In genomic region chr5:153088538-153088937, GRCh38 we compare ENCODE assay signal across 29 cellular contexts.
"Had no signal": no experiment of that assay in that cellular context is flagged by ENCODE, and none has a peak within 500 bp of the region (broad histone marks: within the 10 kb centered on the region; RNA-seq: fewer than 3 reads in every experiment).

No MANE protein-coding gene starts in this region.

- H3K36me3 Mint-ChIP-seq: activated naive CD4-positive, alpha-beta T cell treated with anti-CD3 and anti-CD28 coated beads, Interleukin-2, amount 50 U/mL, for 24 hours; WTC11 had no signal

- H3K4me1 Mint-ChIP-seq: activated naive CD4-positive, alpha-beta T cell treated with anti-CD3 and anti-CD28 coated beads, Interleukin-2, amount 50 U/mL, for 24 hours; T-helper 17 cell had no signal

- H3K36me3 ChIP-seq: breast epithelium, MG63, Peyer's patch had no signal

- H3K27ac ChIP-seq: breast epithelium, Peyer's patch had no signal

- H3K4me3 Mint-ChIP-seq: activated CD8-positive, alpha-beta T cell treated with anti-CD3 and anti-CD28 coated beads, Interleukin-2, amount 10 ng/mL, durations not matched to agents 7 days and 5 days; activated naive CD4-positive, alpha-beta T cell treated with anti-CD3 and anti-CD28 coated beads, Interleukin-2, amount 50 U/mL, for 24 hours; activated T-helper 1 cell treated with anti-CD3 and anti-CD28 coated beads, Interleukin-12 subunit alpha, Interleukin-12 subunit beta, Interleukin-2, Interleukin-4 antibody, amounts not matched to agents 30 ng/mL and 10 ng/mL and 1 ng/mL, durations not matched to agents 14 hours and 24 hours and 36 hours; T-helper 17 cell; WTC11 had no signal

- H3K9me3 Mint-ChIP-seq: activated T-helper 1 cell treated with anti-CD3 and anti-CD28 coated beads, Interleukin-12 subunit alpha, Interleukin-12 subunit beta, Interleukin-2, Interleukin-4 antibody, amounts not matched to agents 30 ng/mL and 10 ng/mL and 1 ng/mL, durations not matched to agents 14 hours and 24 hours and 36 hours; WTC11 had no signal

- H3K27ac Mint-ChIP-seq: activated CD8-positive, alpha-beta T cell treated with anti-CD3 and anti-CD28 coated beads, Interleukin-2, amount 10 ng/mL, durations not matched to agents 7 days and 5 days; activated naive CD4-positive, alpha-beta T cell treated with anti-CD3 and anti-CD28 coated beads, Interleukin-2, amount 50 U/mL, for 24 hours; activated T-helper 1 cell treated with anti-CD3 and anti-CD28 coated beads, Interleukin-12 subunit alpha, Interleukin-12 subunit beta, Interleukin-2, Interleukin-4 antibody, amounts not matched to agents 30 ng/mL and 10 ng/mL and 1 ng/mL, durations not matched to agents 14 hours and 24 hours and 36 hours; T-helper 17 cell; WTC11 had no signal

- DNase-seq: activated CD4-positive, alpha-beta T cell treated with anti-CD3 and anti-CD28 coated beads for 48 hours; activated CD4-positive, alpha-beta T cell treated with anti-CD3 and anti-CD28 coated beads, Interleukin-2, amount 50 U/mL, for 4 hours; activated CD4-positive, CD25-positive, alpha-beta regulatory T cell treated with anti-CD3 and anti-CD28 coated beads, Interleukin-2, amount 50 U/mL, for 72 hours; activated CD8-positive, alpha-beta memory T cell treated with anti-CD3 and anti-CD28 coated beads, Interleukin-2, amount 50 U/mL, for 48 hours; activated CD8-positive, alpha-beta T cell treated with anti-CD3 and anti-CD28 coated beads, Interleukin-2, amount 10 ng/mL, durations not matched to agents 7 days and 5 days; activated effector memory CD4-positive, alpha-beta T cell treated with Interleukin-2 at 50 U/mL for 16 hours; activated naive CD4-positive, alpha-beta T cell; activated T-cell treated with anti-CD3 and anti-CD28 coated beads, Interleukin-2, amount 50 U/mL, for 1 hour; aorta; MG63; MV-4-11; NCI-H1092 treated with DMSO at 0.1 percent for 48 hours; NCI-H1417 treated with DMSO at 0.1 percent for 48 hours; NCI-H1694; NCI-H2029; NCI-H2107; NCI-H2171 treated with DMSO at 0.1 percent for 48 hours; NCI-H345; NCI-H510A; NCI-H526 treated with DMSO at 0.1 percent for 48 hours; NK-92 treated with Interleukin-12 subunit alpha and Interleukin-12 subunit beta, amount 100 ng/mL, for 24 hours; Peyer's patch; SIG-M5; T-helper 17 cell; T-helper 9 cell had no signal

- H3K27me3 Mint-ChIP-seq: activated naive CD4-positive, alpha-beta T cell treated with anti-CD3 and anti-CD28 coated beads, Interleukin-2, amount 50 U/mL, for 24 hours; T-helper 17 cell had no signal

- H3K4me3 ChIP-seq: breast epithelium, MG63, Peyer's patch had no signal

- H3K27me3 ChIP-seq: breast epithelium, MG63, Peyer's patch had no signal

- H3K9me3 ChIP-seq: breast epithelium, MG63, Peyer's patch had no signal

- ATAC-seq: activated CD8-positive, alpha-beta T cell treated with anti-CD3 and anti-CD28 coated beads, Interleukin-2, amount 10 ng/mL, durations not matched to agents 7 days and 5 days; T-helper 17 cell; WTC11 had no signal

- H3K4me1 ChIP-seq: breast epithelium, Peyer's patch had no signal
